In the genomic region with DNA sequence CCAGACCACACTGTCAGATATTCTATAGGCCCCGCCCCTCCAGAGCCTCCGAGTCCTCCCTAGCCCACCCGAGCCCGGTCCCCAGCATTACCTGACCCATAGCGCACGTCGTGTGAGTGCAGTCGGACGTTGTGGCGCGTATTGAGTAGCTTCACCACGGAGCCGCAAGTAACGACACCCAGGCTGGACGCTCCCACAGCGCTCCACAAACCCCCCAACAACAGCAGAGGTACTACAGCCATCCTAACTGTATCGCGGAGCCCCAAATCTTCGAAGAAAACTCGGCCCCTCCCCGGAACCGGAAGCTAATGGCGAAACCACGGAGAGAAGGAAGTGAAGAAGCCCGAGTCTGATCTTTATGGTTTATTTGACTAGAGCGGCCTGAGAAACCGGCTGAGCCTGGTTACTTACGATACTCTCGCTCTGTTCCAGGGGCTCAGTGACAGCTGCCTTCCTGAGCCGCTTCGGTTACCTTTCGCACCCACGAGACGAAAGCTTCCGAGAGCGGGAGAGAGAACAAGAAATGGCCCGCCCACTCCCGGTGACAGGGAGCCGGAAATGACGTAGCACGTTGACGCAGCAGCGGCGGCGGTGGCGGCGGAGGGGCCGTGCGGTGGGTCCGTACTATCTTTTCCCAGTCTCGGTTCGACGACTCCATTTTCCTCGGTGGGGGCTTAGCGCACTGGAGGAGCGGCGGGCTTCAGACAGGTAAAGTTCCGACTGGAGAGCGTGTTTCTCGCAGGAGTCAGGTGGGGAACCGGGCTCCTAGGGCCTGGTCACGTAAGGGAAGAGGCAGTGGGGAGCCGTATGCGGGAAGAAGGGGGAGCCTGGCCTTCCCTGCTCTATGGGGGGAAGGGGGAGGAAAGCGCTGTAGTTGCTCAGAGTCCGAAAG, we compare ENCODE assay signal across 1 cellular context.
TF ChIP-seq lines count a peak whose summit lies in the region.

A gene with protein sequence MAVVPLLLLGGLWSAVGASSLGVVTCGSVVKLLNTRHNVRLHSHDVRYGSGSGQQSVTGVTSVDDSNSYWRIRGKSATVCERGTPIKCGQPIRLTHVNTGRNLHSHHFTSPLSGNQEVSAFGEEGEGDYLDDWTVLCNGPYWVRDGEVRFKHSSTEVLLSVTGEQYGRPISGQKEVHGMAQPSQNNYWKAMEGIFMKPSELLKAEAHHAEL (minus strand): TSS at position 272 of the 892 bp plus-strand sequence. CDS start 30 bp downstream, at position 242.
A gene (plus strand): TSS at position 571 of the 892 bp plus-strand sequence. CDS start 11,197 bp downstream, outside the sequence.

TF ChIP-seq in WTC11, 78 proteins besides CTCF, POLR2A, EP300 and RAD21 (continued from another document and continues in another):
- TF ChIP-seq, protein P1, sequence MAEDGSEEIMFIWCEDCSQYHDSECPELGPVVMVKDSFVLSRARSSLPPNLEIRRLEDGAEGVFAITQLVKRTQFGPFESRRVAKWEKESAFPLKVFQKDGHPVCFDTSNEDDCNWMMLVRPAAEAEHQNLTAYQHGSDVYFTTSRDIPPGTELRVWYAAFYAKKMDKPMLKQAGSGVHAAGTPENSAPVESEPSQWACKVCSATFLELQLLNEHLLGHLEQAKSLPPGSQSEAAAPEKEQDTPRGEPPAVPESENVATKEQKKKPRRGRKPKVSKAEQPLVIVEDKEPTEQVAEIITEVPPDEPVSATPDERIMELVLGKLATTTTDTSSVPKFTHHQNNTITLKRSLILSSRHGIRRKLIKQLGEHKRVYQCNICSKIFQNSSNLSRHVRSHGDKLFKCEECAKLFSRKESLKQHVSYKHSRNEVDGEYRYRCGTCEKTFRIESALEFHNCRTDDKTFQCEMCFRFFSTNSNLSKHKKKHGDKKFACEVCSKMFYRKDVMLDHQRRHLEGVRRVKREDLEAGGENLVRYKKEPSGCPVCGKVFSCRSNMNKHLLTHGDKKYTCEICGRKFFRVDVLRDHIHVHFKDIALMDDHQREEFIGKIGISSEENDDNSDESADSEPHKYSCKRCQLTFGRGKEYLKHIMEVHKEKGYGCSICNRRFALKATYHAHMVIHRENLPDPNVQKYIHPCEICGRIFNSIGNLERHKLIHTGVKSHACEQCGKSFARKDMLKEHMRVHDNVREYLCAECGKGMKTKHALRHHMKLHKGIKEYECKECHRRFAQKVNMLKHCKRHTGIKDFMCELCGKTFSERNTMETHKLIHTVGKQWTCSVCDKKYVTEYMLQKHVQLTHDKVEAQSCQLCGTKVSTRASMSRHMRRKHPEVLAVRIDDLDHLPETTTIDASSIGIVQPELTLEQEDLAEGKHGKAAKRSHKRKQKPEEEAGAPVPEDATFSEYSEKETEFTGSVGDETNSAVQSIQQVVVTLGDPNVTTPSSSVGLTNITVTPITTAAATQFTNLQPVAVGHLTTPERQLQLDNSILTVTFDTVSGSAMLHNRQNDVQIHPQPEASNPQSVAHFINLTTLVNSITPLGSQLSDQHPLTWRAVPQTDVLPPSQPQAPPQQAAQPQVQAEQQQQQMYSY (CRISPR knock-in tag; IDR thresholded peaks at IDR 0.05), result no peak
- TF ChIP-seq, protein P2, sequence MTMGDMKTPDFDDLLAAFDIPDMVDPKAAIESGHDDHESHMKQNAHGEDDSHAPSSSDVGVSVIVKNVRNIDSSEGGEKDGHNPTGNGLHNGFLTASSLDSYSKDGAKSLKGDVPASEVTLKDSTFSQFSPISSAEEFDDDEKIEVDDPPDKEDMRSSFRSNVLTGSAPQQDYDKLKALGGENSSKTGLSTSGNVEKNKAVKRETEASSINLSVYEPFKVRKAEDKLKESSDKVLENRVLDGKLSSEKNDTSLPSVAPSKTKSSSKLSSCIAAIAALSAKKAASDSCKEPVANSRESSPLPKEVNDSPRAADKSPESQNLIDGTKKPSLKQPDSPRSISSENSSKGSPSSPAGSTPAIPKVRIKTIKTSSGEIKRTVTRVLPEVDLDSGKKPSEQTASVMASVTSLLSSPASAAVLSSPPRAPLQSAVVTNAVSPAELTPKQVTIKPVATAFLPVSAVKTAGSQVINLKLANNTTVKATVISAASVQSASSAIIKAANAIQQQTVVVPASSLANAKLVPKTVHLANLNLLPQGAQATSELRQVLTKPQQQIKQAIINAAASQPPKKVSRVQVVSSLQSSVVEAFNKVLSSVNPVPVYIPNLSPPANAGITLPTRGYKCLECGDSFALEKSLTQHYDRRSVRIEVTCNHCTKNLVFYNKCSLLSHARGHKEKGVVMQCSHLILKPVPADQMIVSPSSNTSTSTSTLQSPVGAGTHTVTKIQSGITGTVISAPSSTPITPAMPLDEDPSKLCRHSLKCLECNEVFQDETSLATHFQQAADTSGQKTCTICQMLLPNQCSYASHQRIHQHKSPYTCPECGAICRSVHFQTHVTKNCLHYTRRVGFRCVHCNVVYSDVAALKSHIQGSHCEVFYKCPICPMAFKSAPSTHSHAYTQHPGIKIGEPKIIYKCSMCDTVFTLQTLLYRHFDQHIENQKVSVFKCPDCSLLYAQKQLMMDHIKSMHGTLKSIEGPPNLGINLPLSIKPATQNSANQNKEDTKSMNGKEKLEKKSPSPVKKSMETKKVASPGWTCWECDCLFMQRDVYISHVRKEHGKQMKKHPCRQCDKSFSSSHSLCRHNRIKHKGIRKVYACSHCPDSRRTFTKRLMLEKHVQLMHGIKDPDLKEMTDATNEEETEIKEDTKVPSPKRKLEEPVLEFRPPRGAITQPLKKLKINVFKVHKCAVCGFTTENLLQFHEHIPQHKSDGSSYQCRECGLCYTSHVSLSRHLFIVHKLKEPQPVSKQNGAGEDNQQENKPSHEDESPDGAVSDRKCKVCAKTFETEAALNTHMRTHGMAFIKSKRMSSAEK (CRISPR knock-in tag; IDR thresholded peaks at IDR 0.05; ENCODE audit: borderline replicate concordance), result no peak
- peak; percentile 74 for TF ChIP-seq FOXK1 (CRISPR knock-in tag; IDR thresholded peaks at IDR 0.05)
- TF ChIP-seq, protein P3, sequence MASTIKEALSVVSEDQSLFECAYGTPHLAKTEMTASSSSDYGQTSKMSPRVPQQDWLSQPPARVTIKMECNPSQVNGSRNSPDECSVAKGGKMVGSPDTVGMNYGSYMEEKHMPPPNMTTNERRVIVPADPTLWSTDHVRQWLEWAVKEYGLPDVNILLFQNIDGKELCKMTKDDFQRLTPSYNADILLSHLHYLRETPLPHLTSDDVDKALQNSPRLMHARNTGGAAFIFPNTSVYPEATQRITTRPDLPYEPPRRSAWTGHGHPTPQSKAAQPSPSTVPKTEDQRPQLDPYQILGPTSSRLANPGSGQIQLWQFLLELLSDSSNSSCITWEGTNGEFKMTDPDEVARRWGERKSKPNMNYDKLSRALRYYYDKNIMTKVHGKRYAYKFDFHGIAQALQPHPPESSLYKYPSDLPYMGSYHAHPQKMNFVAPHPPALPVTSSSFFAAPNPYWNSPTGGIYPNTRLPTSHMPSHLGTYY (CRISPR knock-in tag; IDR thresholded peaks at IDR 0.05), result no peak
- TF ChIP-seq, protein P4, sequence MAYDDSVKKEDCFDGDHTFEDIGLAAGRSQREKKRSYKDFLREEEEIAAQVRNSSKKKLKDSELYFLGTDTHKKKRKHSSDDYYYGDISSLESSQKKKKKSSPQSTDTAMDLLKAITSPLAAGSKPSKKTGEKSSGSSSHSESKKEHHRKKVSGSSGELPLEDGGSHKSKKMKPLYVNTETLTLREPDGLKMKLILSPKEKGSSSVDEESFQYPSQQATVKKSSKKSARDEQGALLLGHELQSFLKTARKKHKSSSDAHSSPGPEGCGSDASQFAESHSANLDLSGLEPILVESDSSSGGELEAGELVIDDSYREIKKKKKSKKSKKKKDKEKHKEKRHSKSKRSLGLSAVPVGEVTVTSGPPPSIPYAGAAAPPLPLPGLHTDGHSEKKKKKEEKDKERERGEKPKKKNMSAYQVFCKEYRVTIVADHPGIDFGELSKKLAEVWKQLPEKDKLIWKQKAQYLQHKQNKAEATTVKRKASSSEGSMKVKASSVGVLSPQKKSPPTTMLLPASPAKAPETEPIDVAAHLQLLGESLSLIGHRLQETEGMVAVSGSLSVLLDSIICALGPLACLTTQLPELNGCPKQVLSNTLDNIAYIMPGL (CRISPR knock-in tag; IDR thresholded peaks at IDR 0.05), result no peak
- no peak for TF ChIP-seq TEAD4 (CRISPR knock-in tag; IDR thresholded peaks at IDR 0.05)
- TF ChIP-seq ZNF121 (CRISPR knock-in tag; IDR thresholded peaks at IDR 0.05), result no peak
- no peak for TF ChIP-seq JUN (CRISPR knock-in tag; IDR thresholded peaks at IDR 0.05)
- no peak for TF ChIP-seq MXD4 (CRISPR knock-in tag; IDR thresholded peaks at IDR 0.05; ENCODE audit: borderline replicate concordance)
- TF ChIP-seq CREM (CRISPR knock-in tag; IDR thresholded peaks at IDR 0.05), result peak; percentile 94
- TF ChIP-seq ETV6 (CRISPR knock-in tag; IDR thresholded peaks at IDR 0.05), result 0 out of 2 replicates have a peak, but pooled peaks have one; percentile 38
- no peak for TF ChIP-seq ZNF317 (CRISPR knock-in tag; IDR thresholded peaks at IDR 0.05; ENCODE audit: borderline replicate concordance, low read depth)
- TF ChIP-seq TP53 (CRISPR knock-in tag; IDR thresholded peaks at IDR 0.05), result no peak
- TF ChIP-seq RELA (CRISPR knock-in tag; IDR thresholded peaks at IDR 0.05; ENCODE audit: borderline replicate concordance), result no peak
- TF ChIP-seq, protein P5, sequence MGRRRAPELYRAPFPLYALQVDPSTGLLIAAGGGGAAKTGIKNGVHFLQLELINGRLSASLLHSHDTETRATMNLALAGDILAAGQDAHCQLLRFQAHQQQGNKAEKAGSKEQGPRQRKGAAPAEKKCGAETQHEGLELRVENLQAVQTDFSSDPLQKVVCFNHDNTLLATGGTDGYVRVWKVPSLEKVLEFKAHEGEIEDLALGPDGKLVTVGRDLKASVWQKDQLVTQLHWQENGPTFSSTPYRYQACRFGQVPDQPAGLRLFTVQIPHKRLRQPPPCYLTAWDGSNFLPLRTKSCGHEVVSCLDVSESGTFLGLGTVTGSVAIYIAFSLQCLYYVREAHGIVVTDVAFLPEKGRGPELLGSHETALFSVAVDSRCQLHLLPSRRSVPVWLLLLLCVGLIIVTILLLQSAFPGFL (CRISPR knock-in tag; IDR thresholded peaks at IDR 0.05; ENCODE audit: borderline replicate concordance), result no peak
- TF ChIP-seq NR3C1 (CRISPR knock-in tag; conservative IDR thresholded peaks at IDR 0.05; ENCODE audit: low read depth), result no peak
- TF ChIP-seq SP1 (CRISPR knock-in tag; conservative IDR thresholded peaks at IDR 0.05), result peak; percentile 48
- no peak for TF ChIP-seq GRHL2 (CRISPR knock-in tag; IDR thresholded peaks at IDR 0.05; ENCODE audit: insufficient replicate concordance, severe bottlenecking)
- TF ChIP-seq ZNF138 (CRISPR knock-in tag; conservative IDR thresholded peaks at IDR 0.05), result no peak
- TF ChIP-seq, protein P6, sequence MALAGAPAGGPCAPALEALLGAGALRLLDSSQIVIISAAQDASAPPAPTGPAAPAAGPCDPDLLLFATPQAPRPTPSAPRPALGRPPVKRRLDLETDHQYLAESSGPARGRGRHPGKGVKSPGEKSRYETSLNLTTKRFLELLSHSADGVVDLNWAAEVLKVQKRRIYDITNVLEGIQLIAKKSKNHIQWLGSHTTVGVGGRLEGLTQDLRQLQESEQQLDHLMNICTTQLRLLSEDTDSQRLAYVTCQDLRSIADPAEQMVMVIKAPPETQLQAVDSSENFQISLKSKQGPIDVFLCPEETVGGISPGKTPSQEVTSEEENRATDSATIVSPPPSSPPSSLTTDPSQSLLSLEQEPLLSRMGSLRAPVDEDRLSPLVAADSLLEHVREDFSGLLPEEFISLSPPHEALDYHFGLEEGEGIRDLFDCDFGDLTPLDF (CRISPR knock-in tag; IDR thresholded peaks at IDR 0.05), result no peak
- TF ChIP-seq OVOL2 (CRISPR knock-in tag; IDR thresholded peaks at IDR 0.05; ENCODE audit: borderline replicate concordance), result no peak
- TF ChIP-seq SMAD4 (CRISPR knock-in tag; IDR thresholded peaks at IDR 0.05), result no peak
- TF ChIP-seq CREB1 (CRISPR knock-in tag; IDR thresholded peaks at IDR 0.05), result no peak
- no peak for TF ChIP-seq ZNF263 (CRISPR knock-in tag; IDR thresholded peaks at IDR 0.05; ENCODE audit: low read depth)
- TF ChIP-seq HMGA2 (CRISPR knock-in tag; IDR thresholded peaks at IDR 0.05), result no peak
- TF ChIP-seq, protein P7, sequence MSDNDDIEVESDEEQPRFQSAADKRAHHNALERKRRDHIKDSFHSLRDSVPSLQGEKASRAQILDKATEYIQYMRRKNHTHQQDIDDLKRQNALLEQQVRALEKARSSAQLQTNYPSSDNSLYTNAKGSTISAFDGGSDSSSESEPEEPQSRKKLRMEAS (CRISPR knock-in tag; IDR thresholded peaks at IDR 0.05), result peak; percentile 78; the same call in 1 of the 2 replicates
- TF ChIP-seq EMX1 (CRISPR knock-in tag; IDR thresholded peaks at IDR 0.05), result no peak
- no peak for TF ChIP-seq FOXP1 (CRISPR knock-in tag; IDR thresholded peaks at IDR 0.05; ENCODE audit: borderline replicate concordance)
- TF ChIP-seq, protein P8, sequence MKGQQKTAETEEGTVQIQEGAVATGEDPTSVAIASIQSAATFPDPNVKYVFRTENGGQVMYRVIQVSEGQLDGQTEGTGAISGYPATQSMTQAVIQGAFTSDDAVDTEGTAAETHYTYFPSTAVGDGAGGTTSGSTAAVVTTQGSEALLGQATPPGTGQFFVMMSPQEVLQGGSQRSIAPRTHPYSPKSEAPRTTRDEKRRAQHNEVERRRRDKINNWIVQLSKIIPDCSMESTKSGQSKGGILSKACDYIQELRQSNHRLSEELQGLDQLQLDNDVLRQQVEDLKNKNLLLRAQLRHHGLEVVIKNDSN (CRISPR knock-in tag; IDR thresholded peaks at IDR 0.05), result no peak; the same call in 1 of the 2 replicates
- TF ChIP-seq MYBL2 (CRISPR knock-in tag; IDR thresholded peaks at IDR 0.05), result no peak
- TF ChIP-seq, protein P9, sequence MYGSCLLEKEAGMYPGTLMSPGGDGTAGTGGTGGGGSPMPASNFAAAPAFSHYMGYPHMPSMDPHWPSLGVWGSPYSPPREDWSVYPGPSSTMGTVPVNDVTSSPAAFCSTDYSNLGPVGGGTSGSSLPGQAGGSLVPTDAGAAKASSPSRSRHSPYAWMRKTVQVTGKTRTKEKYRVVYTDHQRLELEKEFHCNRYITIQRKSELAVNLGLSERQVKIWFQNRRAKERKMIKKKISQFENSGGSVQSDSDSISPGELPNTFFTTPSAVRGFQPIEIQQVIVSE (CRISPR knock-in tag; IDR thresholded peaks at IDR 0.05; ENCODE audit: borderline replicate concordance), result no peak
- no peak for TF ChIP-seq ZNF423 (CRISPR knock-in tag; IDR thresholded peaks at IDR 0.05)
- TF ChIP-seq ZNF219 (CRISPR knock-in tag; IDR thresholded peaks at IDR 0.05; ENCODE audit: borderline replicate concordance), result no peak
- no peak for TF ChIP-seq GTF2I (CRISPR knock-in tag; conservative IDR thresholded peaks at IDR 0.05)
- no peak for TF ChIP-seq ZBTB21 (CRISPR knock-in tag; IDR thresholded peaks at IDR 0.05; ENCODE audit: borderline replicate concordance)
- TF ChIP-seq, protein P10, sequence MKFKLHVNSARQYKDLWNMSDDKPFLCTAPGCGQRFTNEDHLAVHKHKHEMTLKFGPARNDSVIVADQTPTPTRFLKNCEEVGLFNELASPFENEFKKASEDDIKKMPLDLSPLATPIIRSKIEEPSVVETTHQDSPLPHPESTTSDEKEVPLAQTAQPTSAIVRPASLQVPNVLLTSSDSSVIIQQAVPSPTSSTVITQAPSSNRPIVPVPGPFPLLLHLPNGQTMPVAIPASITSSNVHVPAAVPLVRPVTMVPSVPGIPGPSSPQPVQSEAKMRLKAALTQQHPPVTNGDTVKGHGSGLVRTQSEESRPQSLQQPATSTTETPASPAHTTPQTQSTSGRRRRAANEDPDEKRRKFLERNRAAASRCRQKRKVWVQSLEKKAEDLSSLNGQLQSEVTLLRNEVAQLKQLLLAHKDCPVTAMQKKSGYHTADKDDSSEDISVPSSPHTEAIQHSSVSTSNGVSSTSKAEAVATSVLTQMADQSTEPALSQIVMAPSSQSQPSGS (CRISPR knock-in tag; IDR thresholded peaks at IDR 0.05; ENCODE audit: borderline replicate concordance, low read depth), result no peak
- TF ChIP-seq ESRRA (CRISPR knock-in tag; IDR thresholded peaks at IDR 0.05; ENCODE audit: borderline replicate concordance), result no peak
- TF ChIP-seq TEAD1 (CRISPR knock-in tag; IDR thresholded peaks at IDR 0.05), result peak; percentile 38; the same call in 1 of the 2 replicates
